In the genomic region with DNA sequence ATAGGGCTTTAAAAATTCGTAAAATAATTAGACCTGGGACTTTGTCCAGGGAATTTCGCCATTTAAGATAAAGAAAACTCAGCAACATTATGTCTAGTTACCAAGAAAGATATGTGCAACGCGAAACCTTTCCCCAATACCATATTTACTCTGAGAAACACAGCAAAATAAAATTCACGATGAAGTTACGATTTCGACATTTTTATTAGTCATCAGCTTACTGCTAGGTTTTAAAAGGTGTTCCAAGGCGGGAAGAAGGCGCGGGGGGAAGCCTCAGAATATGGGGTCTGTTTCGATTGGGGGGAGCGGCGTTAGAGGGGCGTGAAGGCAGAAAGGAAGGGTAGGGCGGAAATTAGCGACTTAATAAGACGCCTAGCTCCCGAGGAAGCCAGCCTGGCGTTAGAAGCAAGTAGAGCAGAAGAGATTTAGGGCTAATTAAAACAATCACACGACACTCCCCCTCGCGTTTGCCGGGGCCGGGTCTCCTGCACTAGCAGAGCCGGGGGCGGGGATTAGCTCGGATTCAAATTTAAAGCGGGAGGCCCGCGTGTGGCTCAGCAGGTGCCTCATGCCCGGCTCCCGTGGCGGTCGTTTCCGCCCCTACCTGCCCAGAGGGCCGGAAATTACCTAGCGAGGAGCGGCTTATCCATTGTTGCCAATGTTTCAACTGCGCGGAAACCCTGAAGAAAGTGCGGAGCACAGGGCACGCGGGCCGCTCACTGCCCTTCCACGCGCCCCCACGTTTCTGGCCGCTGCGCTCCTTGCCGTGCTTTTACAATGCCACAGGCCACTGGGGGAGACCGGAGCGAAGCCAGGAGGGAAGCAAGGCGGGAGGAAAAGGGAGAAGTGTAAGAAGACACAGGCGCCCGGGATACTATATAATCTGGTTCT, we compare ENCODE assay signal across 8 cellular contexts. TPM values are rescaled to one million over a fixed set of nuclear protein-coding genes. Genes with fewer than 3 reads are reported as not detected.
DNase-seq lines count a peak whose midpoint lies in the region; ATAC-seq and TF ChIP-seq lines count a peak whose summit lies in the region.

No MANE protein-coding gene starts in this region.

- TF ChIP-seq CTCF in C4-2B (conservative IDR thresholded peaks at IDR 0.05) (no peak), dorsolateral prefrontal cortex (IDR thresholded peaks at IDR 0.05 in 54 of 56, conservative IDR thresholded peaks at IDR 0.05 in 2 of 56; ENCODE audit: low read depth in 1 of 56, partially characterized antibody in 56 of 56) (peak in 1 of 56 donors; percentile 14), liver (IDR thresholded peaks at IDR 0.05; ENCODE audit: low read depth, low read length, missing input control) (peak; percentile 18)

- no peaks in the 10 kb centered on the region for H3K9me3 ChIP-seq in liver (ENCODE audit: control insufficient read depth in 4 of 4, low read length in 3 of 4)

- H3K27me3 ChIP-seq in dorsolateral prefrontal cortex: no peaks in the 10 kb centered on the region
- H3K27me3 ChIP-seq in liver (ENCODE audit: control insufficient read depth in 4 of 4, insufficient read depth in 4 of 4, low read length in 3 of 4): no peaks in the 10 kb centered on the region

- H3K9ac ChIP-seq in liver (ENCODE audit: low read depth in 1 of 2, low read length in 2 of 2): peak overlapping the region; percentile 75 to 82

- under 1% methylated on average over 55 of the region's 55 CpGs for WGBS in liver

- DNase-seq in NCI-H748 (lab: John Stamatoyannopoulos, UW; ENCODE audit: unreplicated experiment) (peak; percentile 98), dorsolateral prefrontal cortex (peak; percentile 53 to 85 (median 76))
- DNase-seq in activated CD4-positive, alpha-beta T cell treated with anti-CD3 and anti-CD28 coated beads, Interleukin-2, amount 50 U/mL, for 24 hours (ENCODE audit: low read depth in 1 of 2, low spot score in 1 of 2): peak; percentile 73 to 86
- peak; percentile 83 to 87 for DNase-seq in stimulated activated CD4-positive, alpha-beta T cell treated with anti-CD3 and anti-CD28 coated beads, Interleukin-4, amount 100 ng/mL, for 4 hours

- no peaks in the 10 kb centered on the region for H3K36me3 ChIP-seq in liver (ENCODE audit: control insufficient read depth in 4 of 4, insufficient read depth in 3 of 4, low read depth in 1 of 4, low read length in 3 of 4)

- H3K4me1 ChIP-seq in liver (ENCODE audit: control insufficient read depth in 4 of 4, insufficient read depth in 4 of 4, low read length in 3 of 4): peaks cover 0 to 20% (median 18%) of the 10 kb centered on the region in 4 donors

- intact Hi-C loops in dorsolateral prefrontal cortex (cut with DNase I): loop anchor here (2.0 to 10.0 kb wide), 8 partner anchors 47 to 383 kb away; a partner anchor contains a TSS

- ATAC-seq in GM19397 (IDR thresholded peaks at IDR 0.05; ENCODE audit: unreplicated experiment) (peak; percentile 35), HG03565 (IDR thresholded peaks at IDR 0.05; ENCODE audit: unreplicated experiment) (peak; percentile 21)

- TF ChIP-seq RAD21 in liver (IDR thresholded peaks at IDR 0.05): peak in 1 of 2 donors; percentile 28

- peak overlapping the region; percentile 67 to 100 (median 95) for H3K4me3 ChIP-seq in dorsolateral prefrontal cortex
- peak overlapping the region; percentile 71 to 91 (median 89) for H3K4me3 ChIP-seq in liver (ENCODE audit: low read depth in 1 of 3, low read length in 3 of 3)

- H3K27ac ChIP-seq in C4-2B (peak overlapping the region; percentile 82), dorsolateral prefrontal cortex (peak overlapping the region; percentile 45 to 99 (median 86)), liver (ENCODE audit: low read depth in 1 of 2, low read length in 2 of 2) (peak overlapping the region; percentile 90 to 93)

TF ChIP-seq in liver, 16 proteins besides CTCF, POLR2A, EP300 and RAD21:
- TF ChIP-seq FOXA2 (IDR thresholded peaks at IDR 0.05): no peak
- peak; percentile 32 to 61 for TF ChIP-seq GABPA (IDR thresholded peaks at IDR 0.05 in 1 of 2, conservative IDR thresholded peaks at IDR 0.05 in 1 of 2)
- no peak for TF ChIP-seq HNF4G (IDR thresholded peaks at IDR 0.05)
- TF ChIP-seq, protein P1, sequence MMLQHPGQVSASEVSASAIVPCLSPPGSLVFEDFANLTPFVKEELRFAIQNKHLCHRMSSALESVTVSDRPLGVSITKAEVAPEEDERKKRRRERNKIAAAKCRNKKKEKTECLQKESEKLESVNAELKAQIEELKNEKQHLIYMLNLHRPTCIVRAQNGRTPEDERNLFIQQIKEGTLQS (IDR thresholded peaks at IDR 0.05): no peak
- TF ChIP-seq HNF4A (conservative IDR thresholded peaks at IDR 0.05): no peak
- TF ChIP-seq YY1 (IDR thresholded peaks at IDR 0.05): no peak
- no peak for TF ChIP-seq RXRA (IDR thresholded peaks at IDR 0.05)
- no peak for TF ChIP-seq JUND (IDR thresholded peaks at IDR 0.05)
- no peak for TF ChIP-seq FOXA1 (IDR thresholded peaks at IDR 0.05)
- no peak for TF ChIP-seq TAF1 (conservative IDR thresholded peaks at IDR 0.05)
- no peak for TF ChIP-seq NR2F2 (IDR thresholded peaks at IDR 0.05)
- TF ChIP-seq, protein P2, sequence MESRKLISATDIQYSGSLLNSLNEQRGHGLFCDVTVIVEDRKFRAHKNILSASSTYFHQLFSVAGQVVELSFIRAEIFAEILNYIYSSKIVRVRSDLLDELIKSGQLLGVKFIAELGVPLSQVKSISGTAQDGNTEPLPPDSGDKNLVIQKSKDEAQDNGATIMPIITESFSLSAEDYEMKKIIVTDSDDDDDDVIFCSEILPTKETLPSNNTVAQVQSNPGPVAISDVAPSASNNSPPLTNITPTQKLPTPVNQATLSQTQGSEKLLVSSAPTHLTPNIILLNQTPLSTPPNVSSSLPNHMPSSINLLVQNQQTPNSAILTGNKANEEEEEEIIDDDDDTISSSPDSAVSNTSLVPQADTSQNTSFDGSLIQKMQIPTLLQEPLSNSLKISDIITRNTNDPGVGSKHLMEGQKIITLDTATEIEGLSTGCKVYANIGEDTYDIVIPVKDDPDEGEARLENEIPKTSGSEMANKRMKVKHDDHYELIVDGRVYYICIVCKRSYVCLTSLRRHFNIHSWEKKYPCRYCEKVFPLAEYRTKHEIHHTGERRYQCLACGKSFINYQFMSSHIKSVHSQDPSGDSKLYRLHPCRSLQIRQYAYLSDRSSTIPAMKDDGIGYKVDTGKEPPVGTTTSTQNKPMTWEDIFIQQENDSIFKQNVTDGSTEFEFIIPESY (IDR thresholded peaks at IDR 0.05): no peak
- TF ChIP-seq, protein P3, sequence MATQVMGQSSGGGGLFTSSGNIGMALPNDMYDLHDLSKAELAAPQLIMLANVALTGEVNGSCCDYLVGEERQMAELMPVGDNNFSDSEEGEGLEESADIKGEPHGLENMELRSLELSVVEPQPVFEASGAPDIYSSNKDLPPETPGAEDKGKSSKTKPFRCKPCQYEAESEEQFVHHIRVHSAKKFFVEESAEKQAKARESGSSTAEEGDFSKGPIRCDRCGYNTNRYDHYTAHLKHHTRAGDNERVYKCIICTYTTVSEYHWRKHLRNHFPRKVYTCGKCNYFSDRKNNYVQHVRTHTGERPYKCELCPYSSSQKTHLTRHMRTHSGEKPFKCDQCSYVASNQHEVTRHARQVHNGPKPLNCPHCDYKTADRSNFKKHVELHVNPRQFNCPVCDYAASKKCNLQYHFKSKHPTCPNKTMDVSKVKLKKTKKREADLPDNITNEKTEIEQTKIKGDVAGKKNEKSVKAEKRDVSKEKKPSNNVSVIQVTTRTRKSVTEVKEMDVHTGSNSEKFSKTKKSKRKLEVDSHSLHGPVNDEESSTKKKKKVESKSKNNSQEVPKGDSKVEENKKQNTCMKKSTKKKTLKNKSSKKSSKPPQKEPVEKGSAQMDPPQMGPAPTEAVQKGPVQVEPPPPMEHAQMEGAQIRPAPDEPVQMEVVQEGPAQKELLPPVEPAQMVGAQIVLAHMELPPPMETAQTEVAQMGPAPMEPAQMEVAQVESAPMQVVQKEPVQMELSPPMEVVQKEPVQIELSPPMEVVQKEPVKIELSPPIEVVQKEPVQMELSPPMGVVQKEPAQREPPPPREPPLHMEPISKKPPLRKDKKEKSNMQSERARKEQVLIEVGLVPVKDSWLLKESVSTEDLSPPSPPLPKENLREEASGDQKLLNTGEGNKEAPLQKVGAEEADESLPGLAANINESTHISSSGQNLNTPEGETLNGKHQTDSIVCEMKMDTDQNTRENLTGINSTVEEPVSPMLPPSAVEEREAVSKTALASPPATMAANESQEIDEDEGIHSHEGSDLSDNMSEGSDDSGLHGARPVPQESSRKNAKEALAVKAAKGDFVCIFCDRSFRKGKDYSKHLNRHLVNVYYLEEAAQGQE (IDR thresholded peaks at IDR 0.05): peak; percentile 3
- TF ChIP-seq, protein P4, sequence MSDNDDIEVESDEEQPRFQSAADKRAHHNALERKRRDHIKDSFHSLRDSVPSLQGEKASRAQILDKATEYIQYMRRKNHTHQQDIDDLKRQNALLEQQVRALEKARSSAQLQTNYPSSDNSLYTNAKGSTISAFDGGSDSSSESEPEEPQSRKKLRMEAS (IDR thresholded peaks at IDR 0.05): peak; percentile 77
- peak; percentile 20 to 22 for TF ChIP-seq EGR1 (IDR thresholded peaks at IDR 0.05; ENCODE audit: low read depth in 2 of 2)
- TF ChIP-seq SP1 (IDR thresholded peaks at IDR 0.05): no peak
TF ChIP-seq in liver: peak in this region for 4.

RNA-seq across cellular contexts. Expression of a gene that starts 0.8 kb away (rescaled TPM):
- total RNA-seq in dorsolateral prefrontal cortex (10 to 100 TPM; 14.7 to 50.1 (median 30.5) TPM), liver (10 to 100 TPM in 1 of 2 donors, 1 to 10 TPM in 1; 7.7 to 10.5 TPM)
- polyA plus RNA-seq in liver: 1 to 10 TPM in 1 of 2 donors, under 1 TPM in 1; 0.93 to 5.4 TPM

Comparison
In these comparisons a context has a peak if more than half of its experiments do, and no peak if none do; other contexts are left out.
1. Peak in every context shown above with its lines: DNase-seq, ATAC-seq, H3K4me3 ChIP-seq and H3K27ac ChIP-seq.